ENCODE assay signal across 1 cellular context in genomic region chr7:6475433-6476186, GRCh38.
TF ChIP-seq lines count a peak whose summit lies in the region.

No MANE protein-coding gene starts in this region.

TF ChIP-seq in K562, 482 proteins besides CTCF, POLR2A, EP300 and RAD21:
- TF ChIP-seq CC2D1A (IDR thresholded peaks at IDR 0.05) (no peak), ZNF184 (CRISPR knock-in tag; IDR thresholded peaks at IDR 0.05) (no peak), ZBTB9 (CRISPR knock-in tag; IDR thresholded peaks at IDR 0.05) (no peak), ZNF277 (CRISPR knock-in tag; IDR thresholded peaks at IDR 0.05; ENCODE audit: borderline replicate concordance) (no peak), ZNF830 (CRISPR knock-in tag; IDR thresholded peaks at IDR 0.05) (no peak), ZNF518B (CRISPR knock-in tag; IDR thresholded peaks at IDR 0.05) (no peak), GATAD2A (IDR thresholded peaks at IDR 0.05) (no peak), USF1 (CRISPR knock-in tag; IDR thresholded peaks at IDR 0.05) (no peak), IRF9 (tag; IDR thresholded peaks at IDR 0.05) (no peak)
